In the genomic region with DNA sequence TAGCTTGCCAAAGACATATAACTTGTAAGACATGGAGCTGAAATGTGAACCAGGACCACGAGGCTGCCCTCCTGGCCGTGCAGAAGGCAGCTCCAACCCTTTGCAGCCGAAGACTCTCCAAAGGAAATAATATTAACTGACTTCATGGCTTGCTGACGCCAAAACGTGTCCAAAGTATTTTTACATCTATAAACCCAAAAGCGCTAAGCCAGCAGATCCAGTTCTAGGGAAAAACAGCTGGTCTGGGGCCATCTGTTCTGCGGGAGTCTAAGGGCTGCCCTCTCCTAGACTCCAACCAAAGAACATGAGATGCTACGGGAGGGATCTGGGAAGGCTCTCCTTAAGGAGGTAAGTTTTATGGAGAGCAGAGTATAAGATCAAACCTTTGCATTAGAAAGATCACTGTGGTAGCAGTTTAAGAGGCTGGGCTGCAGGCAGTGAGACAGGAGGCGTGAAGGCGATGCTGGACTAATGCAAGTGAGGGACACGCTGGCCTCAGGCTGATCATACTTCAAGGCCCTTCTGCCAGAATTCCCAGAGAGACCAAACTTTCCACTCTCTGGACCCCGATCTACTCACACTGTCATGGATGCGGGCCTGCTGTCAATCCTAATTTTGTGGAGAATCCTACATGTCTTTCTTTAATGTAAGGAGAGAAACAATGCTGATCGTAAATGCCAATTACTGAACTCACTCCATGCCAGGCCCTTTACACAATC, we compare ENCODE assay signal across 8 cellular contexts. TPM values are rescaled to one million over a fixed set of nuclear protein-coding genes. Genes with fewer than 3 reads are reported as not detected.
DNase-seq lines count a peak whose midpoint lies in the region; ATAC-seq and TF ChIP-seq lines count a peak whose summit lies in the region.

No MANE protein-coding gene starts in this region.

- ATAC-seq in T-cell (replicated peaks in 1 of 4) (no peak), HG03196 (IDR thresholded peaks at IDR 0.05; ENCODE audit: unreplicated experiment) (no peak), HG03378 (IDR thresholded peaks at IDR 0.05; ENCODE audit: unreplicated experiment) (no peak)

- peak overlapping the region; percentile 76 to 89 for H3K27ac Mint-ChIP-seq in T-cell

- TF ChIP-seq CTCF in GM12875 (IDR thresholded peaks at IDR 0.05; ENCODE audit: borderline replicate concordance, insufficient read depth, low read depth, low read length) (no peak), fibroblast of the aortic adventitia (IDR thresholded peaks at IDR 0.05; ENCODE audit: insufficient read depth, low read length) (no peak)

- H3K4me3 Mint-ChIP-seq in T-cell, result peak overlapping the region; percentile 85 to 90 (median 85)

- peaks cover 23 to 29% (median 26%) of the 10 kb centered on the region in 3 donors for H3K4me1 Mint-ChIP-seq in T-cell

- no peaks in the 10 kb centered on the region for H3K36me3 Mint-ChIP-seq in T-cell

- POLR2A ChIA-PET in T-cell (lab: Charles Lee), result interaction anchor here (0.5 to 1.0 kb wide), 3 partner anchors 48 to 1579 kb away, joined by 4 to 7 read pairs (median 5); no protein-coding TSS in a partner anchor

- no peaks in the 10 kb centered on the region for H3K9me3 Mint-ChIP-seq in T-cell

- CTCF ChIA-PET in T-cell (lab: Charles Lee), result interaction anchor here in 1 of 2 donors (0.7 to 2.3 kb wide), 5 partner anchors 20 to 1083 kb away, joined by 3 to 13 read pairs (median 4); partner anchors contain the start of gene KDM4A

- H3K4me3 ChIP-seq in GM12875 (ENCODE audit: low read depth, low read length), result peak overlapping the region; percentile 80
- peak overlapping the region; percentile 88 for H3K4me3 ChIP-seq in fibroblast of the aortic adventitia (ENCODE audit: low read depth, low read length)
- H3K4me3 ChIP-seq in skeletal muscle cell (ENCODE audit: low read depth, low read length), result peak overlapping the region; percentile 67

- DNase-seq in T-cell (no peak), fibroblast of the aortic adventitia (ENCODE audit: low read depth) (no peak), skeletal muscle cell (ENCODE audit: low read depth) (no peak), medulla oblongata (ENCODE audit: extremely low spot score) (no peak), NCI-H345 (lab: John Stamatoyannopoulos, UW) (no peak)

- no peaks in the 10 kb centered on the region for H3K27me3 Mint-ChIP-seq in T-cell

RNA-seq across cellular contexts. Expression of gene TMEM53, which starts 1.2 kb away (rescaled TPM):
- total RNA-seq in T-cell (1 to 10 TPM; 1.1 to 2.8 (median 2.2) TPM), fibroblast of the aortic adventitia (ENCODE audit: low replicate concordance) (6.6 and 9.2 TPM in 2 replicates)

RNA-seq across cellular contexts. Expression of gene ARMH1, which starts 1.4 kb away (rescaled TPM):
- 100 to 1,000 TPM in 1 of 5 donors, 10 to 100 TPM in 4; 49.5 to 102 (median 89.7) TPM for total RNA-seq in T-cell
- 0.41 and 1.7 TPM in 2 replicates for total RNA-seq in fibroblast of the aortic adventitia (ENCODE audit: low replicate concordance)

RNA-seq across cellular contexts. Expression of gene RNU5D-1, which starts 57.9 kb away (rescaled TPM):
- total RNA-seq in T-cell (10 to 100 TPM in 1 of 5 donors, not detected in 4; 21.4 TPM), fibroblast of the aortic adventitia (ENCODE audit: low replicate concordance) (not detected in 2 replicates)

Comparison
In these comparisons a context has a peak if more than half of its experiments do, and no peak if none do; other contexts are left out.
1. RNA of gene ARMH1, which starts 1.4 kb away (total RNA-seq): 49.5 to 102 TPM in T-cell; 0.41 to 1.7 TPM in fibroblast of the aortic adventitia; every median in the first group is over 10 times any median in the second.
2. Peak in every context shown above with its lines, with median percentiles within 50 percentile points of each other: H3K4me3 ChIP-seq.